ENCODE assay signal across 24 cellular contexts in genomic region chr9:125008599-125008998, GRCh38.
"Had no signal": no experiment of that assay in that cellular context is flagged by ENCODE, and none has a peak within 500 bp of the region (broad histone marks: within the 10 kb centered on the region; RNA-seq: fewer than 3 reads in every experiment).

No MANE protein-coding gene starts in this region.

- H3K27ac Mint-ChIP-seq: dendritic cell treated with granulocyte-macrophage colony-stimulating factor and Interleukin-4, amounts not matched to agents 40 ng/mL and 50 ng/mL, for 4 days; effector memory CD8-positive, alpha-beta T cell; endodermal cell; mesothelial cell of epicardium had no signal

- H3K36me3 ChIP-seq: gastrocnemius medialis had no signal

- H3K9me3 Mint-ChIP-seq: dendritic cell treated with granulocyte-macrophage colony-stimulating factor and Interleukin-4, amounts not matched to agents 40 ng/mL and 50 ng/mL, for 4 days; effector memory CD8-positive, alpha-beta T cell; naive thymus-derived CD8-positive, alpha-beta T cell had no signal

- H3K4me3 Mint-ChIP-seq: dendritic cell treated with granulocyte-macrophage colony-stimulating factor and Interleukin-4, amounts not matched to agents 40 ng/mL and 50 ng/mL, for 4 days; effector memory CD8-positive, alpha-beta T cell; endodermal cell; mesothelial cell of epicardium; naive B cell; naive thymus-derived CD8-positive, alpha-beta T cell had no signal

- H3K4me1 ChIP-seq: esophagus squamous epithelium, gastrocnemius medialis, heart right ventricle, left lung, lower lobe of right lung had no signal

- H3K4me3 ChIP-seq: esophagus squamous epithelium, gastrocnemius medialis, heart right ventricle, left lung, lower lobe of right lung, mucosa of descending colon had no signal

- DNase-seq: cortex of kidney; effector CD8-positive, alpha-beta T cell; effector memory CD8-positive, alpha-beta T cell; endodermal cell; erythroblast; esophagus squamous epithelium; foreskin melanocyte; gastrocnemius medialis; glutamatergic neuron; head of caudate nucleus; heart right ventricle; hippocampal formation; left cardiac atrium; left lung; left ventricle myocardium superior; lower lobe of right lung; mesenchymal stem cell; mucosa of descending colon; naive B cell; naive thymus-derived CD8-positive, alpha-beta T cell had no signal

- H3K4me1 Mint-ChIP-seq: endodermal cell; mesothelial cell of epicardium; naive B cell; naive thymus-derived CD8-positive, alpha-beta T cell had no signal

- H3K9me3 ChIP-seq: esophagus squamous epithelium, gastrocnemius medialis, left lung, lower lobe of right lung, mucosa of descending colon had no signal

- H3K27me3 Mint-ChIP-seq: dendritic cell treated with granulocyte-macrophage colony-stimulating factor and Interleukin-4, amounts not matched to agents 40 ng/mL and 50 ng/mL, for 4 days; effector memory CD8-positive, alpha-beta T cell; naive B cell; naive thymus-derived CD8-positive, alpha-beta T cell had no signal

- ATAC-seq: effector memory CD8-positive, alpha-beta T cell; esophagus mucosa; gastrocnemius medialis; heart right ventricle; left cardiac atrium; left lung; left ventricle myocardium superior; lower lobe of right lung; mucosa of descending colon; naive thymus-derived CD8-positive, alpha-beta T cell had no signal

- H3K27ac ChIP-seq: epithelial cell of prostate, esophagus squamous epithelium, gastrocnemius medialis, heart right ventricle, left lung, lower lobe of right lung had no signal
